8 cellular contexts compared by ENCODE assay signal in the genomic region with DNA sequence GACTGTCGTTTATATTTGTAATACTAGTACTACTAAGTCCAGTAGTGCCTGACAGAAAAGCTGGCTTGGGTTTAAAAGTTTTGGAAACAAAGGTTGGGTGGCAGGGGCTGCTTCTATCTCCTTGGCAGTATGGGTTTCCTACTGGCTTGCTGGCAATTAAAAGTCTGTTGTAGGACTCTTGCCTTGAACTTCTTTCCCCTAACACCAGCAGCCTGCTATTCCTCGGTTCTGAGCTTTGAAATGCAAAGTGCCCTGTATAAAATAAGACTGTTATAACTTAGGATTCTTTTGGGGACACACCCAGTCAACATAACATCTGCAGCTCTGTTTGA. TPM values are rescaled to one million over a fixed set of nuclear protein-coding genes. Genes with fewer than 3 reads are reported as not detected.
DNase-seq lines count a peak whose midpoint lies in the region; ATAC-seq, FAIRE-seq and TF ChIP-seq lines count a peak whose summit lies in the region.

No MANE protein-coding gene starts in this region.

- no peak for TF ChIP-seq CTCF in H1 (IDR thresholded peaks at IDR 0.05; ENCODE audit: control extremely low read depth in 1 of 3, insufficient read depth in 1 of 3, low read depth in 1 of 3, low read length in 3 of 3)

- H3K14ac ChIP-seq in H1 (ENCODE audit: insufficient read length) (no peak overlapping the region), neuronal stem cell (ENCODE audit: low read length) (no peak overlapping the region)

- H3K4me3 Mint-ChIP-seq in CD8-positive, alpha-beta memory T cell, result peak overlapping the region; percentile 86 to 99 (median 95)

- no peak for TF ChIP-seq POLR2A in H1 (IDR thresholded peaks at IDR 0.05; ENCODE audit: control extremely low read depth in 1 of 2, low read depth in 2 of 2, low read length in 2 of 2)

- no peak overlapping the region for H2BK12ac ChIP-seq in H1 (ENCODE audit: low read depth, low read length)
- no peak overlapping the region for H2BK12ac ChIP-seq in neuronal stem cell (ENCODE audit: low read length)

- H4K20me1 ChIP-seq in H1 (replicated peaks in 1 of 2; ENCODE audit: control insufficient read depth in 1 of 2, insufficient read depth in 2 of 2, low read length in 2 of 2), result no peaks in the 10 kb centered on the region

- peak overlapping the region; percentile 53 to 98 (median 94) for H3K27ac Mint-ChIP-seq in CD8-positive, alpha-beta memory T cell

- H2BK120ac ChIP-seq in H1 (replicated peaks; ENCODE audit: low read depth, low read length), result no peak overlapping the region
- H2BK120ac ChIP-seq in neuronal stem cell (ENCODE audit: low read depth, low read length), result no peak overlapping the region

- TF ChIP-seq RAD21 in H1 (IDR thresholded peaks at IDR 0.05 in 1 of 2, conservative IDR thresholded peaks at IDR 0.05 in 1 of 2; ENCODE audit: low read depth in 2 of 2, low read length in 2 of 2), result no peak

- peaks cover 0 to 46% of the 10 kb centered on the region in 2 experiments; a peak in 2 of 4 replicates for H3K79me2 ChIP-seq in H1 (ENCODE audit: control insufficient read depth in 1 of 2, insufficient read depth in 2 of 2, low read length in 2 of 2)

- H3K9ac ChIP-seq in NT2/D1 (ENCODE audit: insufficient read length, low read depth) (peak overlapping the region; percentile 28), H1 (replicated peaks in 1 of 4; ENCODE audit: extremely low read depth in 1 of 4, low read depth in 3 of 4, low read length in 3 of 4) (peak overlapping the region in 1 of 4 experiments; percentile 68; a peak in 1 of 7 replicates), neuronal stem cell (ENCODE audit: low read depth, low read length, poor library complexity) (no peak overlapping the region)

- H3K18ac ChIP-seq in H1 (ENCODE audit: extremely low read depth, low read length), result no peak overlapping the region
- no peak overlapping the region for H3K18ac ChIP-seq in neuronal stem cell (ENCODE audit: low read length)

- DNase-seq in CD8-positive, alpha-beta memory T cell, result no peak
- no peak for DNase-seq in NT2/D1 (ENCODE audit: low read depth, low spot score)
- no peak for DNase-seq in H1 (ENCODE audit: low read depth in 1 of 2, low spot score in 2 of 2)
- no peak for DNase-seq in neuronal stem cell (ENCODE audit: low spot score)
- no peak for DNase-seq in UCSD-AML1 (lab: John Stamatoyannopoulos, UW; ENCODE audit: unreplicated experiment)
- no peak for DNase-seq in hippocampal formation (lab: John Stamatoyannopoulos, UW)

- peak overlapping the region; percentile 39 for H3K27ac ChIP-seq in CD8-positive, alpha-beta memory T cell (ENCODE audit: low read depth, low read length)
- H3K27ac ChIP-seq in H1 (ENCODE audit: low read depth, low read length) (no peak overlapping the region), neuronal stem cell (replicated peaks; ENCODE audit: low read length) (no peak overlapping the region)

- CTCF ChIA-PET in CD8-positive, alpha-beta memory T cell (lab: Charles Lee), result interaction anchor here (3.0 kb wide), 1 partner anchor 11 kb away, joined by 19 read pairs; no protein-coding TSS in a partner anchor
- CTCF ChIA-PET in H1 (lab: Charles Lee; ENCODE audit: partially characterized antibody), result interaction anchor here (0.9 to 3.5 kb wide), 3 partner anchors 10 to 47 kb away, joined by 3 to 14 read pairs (median 3); no protein-coding TSS in a partner anchor

- 46% methylated on average over 2 of the region's 2 CpGs; no CpG with 5 or more reads in 1 of the 2 experiments for WGBS in H1 (ENCODE audit: extremely low coverage in 1 of 2, insufficient coverage in 1 of 2, insufficient read length in 1 of 2, insufficient replicate concordance in 2 of 2, low coverage in 1 of 2, low lambda C conversion rate in 2 of 2, missing lambda C conversion rate in 1 of 2), 2 experiments
- no CpG with 5 or more reads among the region's 2 CpGs for WGBS in neuronal stem cell (ENCODE audit: extremely low coverage in 2 of 2, insufficient read length in 2 of 2, insufficient replicate concordance in 1 of 2), 2 donors

- H3K27me3 Mint-ChIP-seq in CD8-positive, alpha-beta memory T cell, result no peaks in the 10 kb centered on the region

- H3K9me3 Mint-ChIP-seq in CD8-positive, alpha-beta memory T cell, result no peaks in the 10 kb centered on the region

- no peak overlapping the region for H3K4ac ChIP-seq in H1 (replicated peaks; ENCODE audit: insufficient read length, low read depth, low read length)
- H3K4ac ChIP-seq in neuronal stem cell (ENCODE audit: low read length), result no peak overlapping the region

- H3K4me2 ChIP-seq in H1 (ENCODE audit: insufficient read depth in 1 of 2, low read depth in 2 of 2, low read length in 2 of 2), result peak overlapping the region; percentile 82 to 95
- H3K4me2 ChIP-seq in neuronal stem cell (ENCODE audit: insufficient read depth, low read length, poor library complexity, severe bottlenecking), result no peak overlapping the region

- H2AK5ac ChIP-seq in H1 (ENCODE audit: low read depth, low read length) (no peak overlapping the region; the same call in none of the 2 replicates), neuronal stem cell (ENCODE audit: low read depth, low read length) (no peak overlapping the region)

- H2BK15ac ChIP-seq in H1 (ENCODE audit: low read length) (no peak overlapping the region), neuronal stem cell (ENCODE audit: low read length) (no peak overlapping the region)

- ATAC-seq in HG02642 (IDR thresholded peaks at IDR 0.05; ENCODE audit: poor library complexity, unreplicated experiment), result no peak
- ATAC-seq in HG02798 (IDR thresholded peaks at IDR 0.05; ENCODE audit: poor library complexity, unreplicated experiment), result no peak

- H4K91ac ChIP-seq in H1 (replicated peaks; ENCODE audit: insufficient read length, low read length) (no peak overlapping the region), neuronal stem cell (ENCODE audit: low read depth, low read length, poor library complexity) (no peak overlapping the region)

- POLR2A ChIA-PET in CD8-positive, alpha-beta memory T cell (lab: Charles Lee), result no interaction called here
- POLR2A ChIA-PET in H1 (lab: Charles Lee; ENCODE audit: partially characterized antibody), result interaction anchor here (1.3 to 3.3 kb wide), 4 partner anchors 10 to 29 kb away, joined by 3 to 13 read pairs (median 6); no protein-coding TSS in a partner anchor

- peaks cover 45 to 67% (median 55%) of the 10 kb centered on the region in 3 donors for H3K4me1 Mint-ChIP-seq in CD8-positive, alpha-beta memory T cell

- H3K4me1 ChIP-seq in CD8-positive, alpha-beta memory T cell (ENCODE audit: insufficient read depth, low read length), result peaks cover 27% of the 10 kb centered on the region
- H3K4me1 ChIP-seq in NT2/D1 (ENCODE audit: insufficient read depth, insufficient read length) (no peaks in the 10 kb centered on the region), H1 (replicated peaks in 1 of 4; ENCODE audit: control insufficient read depth in 3 of 4, insufficient read depth in 4 of 4, low read length in 3 of 4) (peaks cover 3 to 6% (median 4%) of the 10 kb centered on the region in 4 experiments; a peak in 5 of 7 replicates), neuronal stem cell (ENCODE audit: control insufficient read depth in 2 of 2, insufficient read depth in 1 of 2, low read depth in 1 of 2, low read length in 2 of 2) (peaks cover 9% of the 10 kb centered on the region in 2 donors)

- H3K23ac ChIP-seq in H1 (ENCODE audit: insufficient read length), result no peak overlapping the region
- no peak overlapping the region for H3K23ac ChIP-seq in neuronal stem cell (ENCODE audit: low read depth, low read length, poor library complexity)

- no peaks in the 10 kb centered on the region for H3K36me3 ChIP-seq in CD8-positive, alpha-beta memory T cell (ENCODE audit: insufficient read depth, low read length)
- H3K36me3 ChIP-seq in NT2/D1 (ENCODE audit: insufficient read depth, insufficient read length, low read length) (peaks cover 4% of the 10 kb centered on the region), H1 (ENCODE audit: control insufficient read depth in 2 of 4, insufficient read depth in 4 of 4, low read length in 3 of 4) (no peaks in the 10 kb centered on the region), neuronal stem cell (replicated peaks in 1 of 2; ENCODE audit: control insufficient read depth in 2 of 2, insufficient read depth in 2 of 2, low read length in 2 of 2) (peaks cover 0 to 15% of the 10 kb centered on the region in 2 donors)

- TF ChIP-seq EP300 in H1 (IDR thresholded peaks at IDR 0.05; ENCODE audit: borderline replicate concordance in 1 of 2, low read depth in 2 of 2, low read length in 2 of 2), result no peak

- no peak for FAIRE-seq in H1 (lab: Jason Lieb, UNC)

- H3K23me2 ChIP-seq in H1 (ENCODE audit: low read depth, low read length), result peaks cover 9% of the 10 kb centered on the region; the same call in 1 of the 2 replicates

- H4K5ac ChIP-seq in H1 (ENCODE audit: insufficient read length, low read depth, low read length), result no peak overlapping the region

- H2AFZ ChIP-seq in H1 (ENCODE audit: low read length), result no peak overlapping the region
- peak overlapping the region; percentile 80 for H2AFZ ChIP-seq in neuronal stem cell (ENCODE audit: low read length)

- peak overlapping the region; percentile 53 for H3K4me3 ChIP-seq in CD8-positive, alpha-beta memory T cell (ENCODE audit: low read length)
- H3K4me3 ChIP-seq in NT2/D1 (ENCODE audit: insufficient read length, low read depth) (peak overlapping the region; percentile 74), H1 (ENCODE audit: extremely low read depth in 1 of 4, insufficient read depth in 2 of 4, low read depth in 3 of 4, low read length in 4 of 4) (peak overlapping the region; percentile 50 to 77 (median 59)), neuronal stem cell (ENCODE audit: low read length in 2 of 2) (peak overlapping the region in 1 of 2 donors; percentile 76)

- no peak overlapping the region for H3K56ac ChIP-seq in H1 (replicated peaks; ENCODE audit: insufficient read length, low read depth, low read length)

- H3K79me1 ChIP-seq in H1 (ENCODE audit: low read depth, low read length), result peaks cover 5% of the 10 kb centered on the region
- no peaks in the 10 kb centered on the region for H3K79me1 ChIP-seq in neuronal stem cell (ENCODE audit: low read depth, low read length)

- H2BK5ac ChIP-seq in H1 (ENCODE audit: low read depth, low read length), result no peak overlapping the region
- H2BK5ac ChIP-seq in neuronal stem cell (ENCODE audit: low read length), result no peak overlapping the region

- H3K36me3 Mint-ChIP-seq in CD8-positive, alpha-beta memory T cell, result peaks cover 0 to 9% (median 3%) of the 10 kb centered on the region in 3 donors

- H3K27me3 ChIP-seq in CD8-positive, alpha-beta memory T cell (ENCODE audit: insufficient read depth, low read length, poor library complexity, severe bottlenecking), result no peaks in the 10 kb centered on the region
- no peaks in the 10 kb centered on the region for H3K27me3 ChIP-seq in NT2/D1 (ENCODE audit: insufficient read depth, insufficient read length)
- peaks cover 0 to 2% (median 0%) of the 10 kb centered on the region in 4 experiments; a peak in 1 of 7 replicates for H3K27me3 ChIP-seq in H1 (replicated peaks in 1 of 4; ENCODE audit: control insufficient read depth in 3 of 4, extremely low read depth in 1 of 4, insufficient read depth in 3 of 4, low read length in 3 of 4)
- H3K27me3 ChIP-seq in neuronal stem cell (ENCODE audit: control insufficient read depth in 3 of 3, insufficient read depth in 3 of 3, low read depth in 1 of 3, low read length in 3 of 3), result no peaks in the 10 kb centered on the region

- no peaks in the 10 kb centered on the region for H3K9me3 ChIP-seq in CD8-positive, alpha-beta memory T cell (ENCODE audit: low read length)
- no peaks in the 10 kb centered on the region for H3K9me3 ChIP-seq in NT2/D1 (ENCODE audit: insufficient read depth, low read length)
- H3K9me3 ChIP-seq in H1 (ENCODE audit: insufficient read depth in 2 of 2, low read depth in 1 of 2, low read length in 1 of 2), result no peaks in the 10 kb centered on the region; a peak in 1 of 4 replicates
- H3K9me3 ChIP-seq in neuronal stem cell (replicated peaks in 1 of 2; ENCODE audit: control insufficient read depth in 2 of 2, insufficient read depth in 1 of 2, low read depth in 1 of 2, low read length in 2 of 2), result no peaks in the 10 kb centered on the region

- H2BK20ac ChIP-seq in H1 (ENCODE audit: low read length), result no peak overlapping the region

- H4K8ac ChIP-seq in H1 (ENCODE audit: extremely low read depth, insufficient read depth, low read length) (no peak overlapping the region), neuronal stem cell (ENCODE audit: low read depth, low read length) (no peak overlapping the region)

RNA-seq across cellular contexts. Expression of a gene that starts 1.3 kb away (rescaled TPM):
- total RNA-seq in CD8-positive, alpha-beta memory T cell, result 10 to 100 TPM; 13.4 to 13.6 TPM
- polyA plus RNA-seq in CD8-positive, alpha-beta memory T cell, result 2.3 TPM
- 12.1 and 12.5 TPM in 2 replicates for total RNA-seq in H1 (2021; fragmentation: NEBNext Ultra II Directional; extraction: Animal tissue kit (Norgen Biotek cat#: 25700))
- polyA plus RNA-seq in H1 (2011; rRNA removed), result 2.1 and 3.6 TPM in 2 replicates
- polyA plus RNA-seq in H1 (2011; cell fraction: cytosol; rRNA removed), result 3.6 TPM
- polyA plus RNA-seq in H1 (2011; cell fraction: nucleus; rRNA removed), result 3.5 TPM
- 3.4 to 5.0 TPM (median 3.6 TPM) in 4 replicates for polyA plus RNA-seq in H1 (2012, experiment 1 of 2)
- 0.37 TPM for polyA plus RNA-seq in H1 (2012, experiment 2 of 2)
- 4.7 TPM for polyA plus RNA-seq in H1 (2013, experiment 1 of 2)
- polyA plus RNA-seq in H1 (2013, experiment 2 of 2), result 4.4 TPM
- polyA minus RNA-seq in H1 (2011; rRNA and poly(A)+ RNA removed), result 19.6 and 25.2 TPM in 2 replicates
- polyA minus RNA-seq in H1 (2011; cell fraction: cytosol; rRNA and poly(A)+ RNA removed), result 22.8 TPM
- 29.2 TPM for polyA minus RNA-seq in H1 (2011; cell fraction: nucleus; rRNA and poly(A)+ RNA removed)
- 9.8 TPM for polyA plus RNA-seq in neuronal stem cell (2013, experiment 1 of 2)
- polyA plus RNA-seq in neuronal stem cell (2013, experiment 2 of 2), result 10.2 TPM

RNA-seq across cellular contexts. Expression of a gene that starts 18.7 kb away (rescaled TPM):
- total RNA-seq in CD8-positive, alpha-beta memory T cell, result not detected
- not detected for polyA plus RNA-seq in CD8-positive, alpha-beta memory T cell
- total RNA-seq in H1 (2021; fragmentation: NEBNext Ultra II Directional; extraction: Animal tissue kit (Norgen Biotek cat#: 25700)), result 0.25 and 0.48 TPM in 2 replicates
- 0.26 and 0.49 TPM in 2 replicates for polyA plus RNA-seq in H1 (2011; rRNA removed)
- 0.18 TPM for polyA plus RNA-seq in H1 (2011; cell fraction: cytosol; rRNA removed)
- polyA plus RNA-seq in H1 (2011; cell fraction: nucleus; rRNA removed), result 0.24 TPM
- polyA plus RNA-seq in H1 (2012, experiment 1 of 2), result 0.40 to 1.0 TPM (median 0.56 TPM) in 4 replicates
- polyA plus RNA-seq in H1 (2012, experiment 2 of 2), result 0.58 TPM
- polyA plus RNA-seq in H1 (2013, experiment 1 of 2), result 1.2 TPM
- 0.52 TPM for polyA plus RNA-seq in H1 (2013, experiment 2 of 2)
- 0.09 and 0.34 TPM in 2 replicates for polyA minus RNA-seq in H1 (2011; rRNA and poly(A)+ RNA removed)
- not detected for polyA minus RNA-seq in H1 (2011; cell fraction: cytosol; rRNA and poly(A)+ RNA removed)
- polyA minus RNA-seq in H1 (2011; cell fraction: nucleus; rRNA and poly(A)+ RNA removed), result 0.40 TPM
- 0.81 TPM for polyA plus RNA-seq in neuronal stem cell (2013, experiment 1 of 2)
- polyA plus RNA-seq in neuronal stem cell (2013, experiment 2 of 2), result 0.80 TPM
